In the genomic region with DNA sequence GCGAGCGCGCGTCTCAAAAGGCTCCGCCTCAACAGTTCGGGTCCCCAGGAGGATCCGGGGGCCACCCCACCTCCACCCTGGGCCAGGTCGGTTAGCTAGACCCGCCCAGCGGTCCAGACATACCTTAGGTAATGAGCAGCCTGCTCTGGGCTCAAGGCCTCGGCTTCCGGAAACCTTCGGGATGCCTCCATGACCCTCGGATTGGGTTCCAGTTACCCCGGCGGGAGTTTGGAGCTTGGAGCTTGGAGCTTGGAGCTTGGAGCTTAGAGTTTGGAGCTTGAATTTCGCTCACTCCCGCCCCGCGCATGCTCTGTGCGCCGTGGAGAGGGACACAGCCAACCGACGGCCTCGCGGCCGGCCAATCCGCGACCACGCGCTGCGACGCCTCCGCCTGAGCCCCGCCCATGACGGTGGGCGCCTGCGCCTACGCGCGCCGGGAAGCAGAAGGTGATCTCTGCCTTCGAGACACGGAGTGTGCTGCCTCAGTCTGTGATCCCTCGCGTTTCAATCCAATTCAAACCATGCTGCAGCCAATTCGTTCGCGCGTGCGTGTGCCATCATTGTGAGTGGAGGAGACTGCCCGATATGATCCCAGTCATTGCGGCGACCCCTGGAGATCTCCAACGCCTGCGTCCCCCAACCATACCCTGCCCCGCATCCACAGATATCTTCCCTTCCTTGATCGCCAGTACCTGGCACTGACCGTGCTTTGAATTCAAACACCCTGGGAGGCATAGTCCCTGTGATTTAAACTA, we compare ENCODE assay signal across 8 cellular contexts. TPM values are rescaled to one million over a fixed set of nuclear protein-coding genes. Genes with fewer than 3 reads are reported as not detected.
DNase-seq lines count a peak whose midpoint lies in the region; ATAC-seq and TF ChIP-seq lines count a peak whose summit lies in the region.

A gene with protein sequence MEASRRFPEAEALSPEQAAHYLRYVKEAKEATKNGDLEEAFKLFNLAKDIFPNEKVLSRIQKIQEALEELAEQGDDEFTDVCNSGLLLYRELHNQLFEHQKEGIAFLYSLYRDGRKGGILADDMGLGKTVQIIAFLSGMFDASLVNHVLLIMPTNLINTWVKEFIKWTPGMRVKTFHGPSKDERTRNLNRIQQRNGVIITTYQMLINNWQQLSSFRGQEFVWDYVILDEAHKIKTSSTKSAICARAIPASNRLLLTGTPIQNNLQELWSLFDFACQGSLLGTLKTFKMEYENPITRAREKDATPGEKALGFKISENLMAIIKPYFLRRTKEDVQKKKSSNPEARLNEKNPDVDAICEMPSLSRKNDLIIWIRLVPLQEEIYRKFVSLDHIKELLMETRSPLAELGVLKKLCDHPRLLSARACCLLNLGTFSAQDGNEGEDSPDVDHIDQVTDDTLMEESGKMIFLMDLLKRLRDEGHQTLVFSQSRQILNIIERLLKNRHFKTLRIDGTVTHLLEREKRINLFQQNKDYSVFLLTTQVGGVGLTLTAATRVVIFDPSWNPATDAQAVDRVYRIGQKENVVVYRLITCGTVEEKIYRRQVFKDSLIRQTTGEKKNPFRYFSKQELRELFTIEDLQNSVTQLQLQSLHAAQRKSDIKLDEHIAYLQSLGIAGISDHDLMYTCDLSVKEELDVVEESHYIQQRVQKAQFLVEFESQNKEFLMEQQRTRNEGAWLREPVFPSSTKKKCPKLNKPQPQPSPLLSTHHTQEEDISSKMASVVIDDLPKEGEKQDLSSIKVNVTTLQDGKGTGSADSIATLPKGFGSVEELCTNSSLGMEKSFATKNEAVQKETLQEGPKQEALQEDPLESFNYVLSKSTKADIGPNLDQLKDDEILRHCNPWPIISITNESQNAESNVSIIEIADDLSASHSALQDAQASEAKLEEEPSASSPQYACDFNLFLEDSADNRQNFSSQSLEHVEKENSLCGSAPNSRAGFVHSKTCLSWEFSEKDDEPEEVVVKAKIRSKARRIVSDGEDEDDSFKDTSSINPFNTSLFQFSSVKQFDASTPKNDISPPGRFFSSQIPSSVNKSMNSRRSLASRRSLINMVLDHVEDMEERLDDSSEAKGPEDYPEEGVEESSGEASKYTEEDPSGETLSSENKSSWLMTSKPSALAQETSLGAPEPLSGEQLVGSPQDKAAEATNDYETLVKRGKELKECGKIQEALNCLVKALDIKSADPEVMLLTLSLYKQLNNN (minus strand): TSS at position 307 of the 755 bp plus-strand sequence. CDS start 116 bp downstream, at position 191.

- DNase-seq in GM12865 (ENCODE audit: low read depth) (peak; percentile 89), NCI-H1105 treated with DMSO at 0.1 percent for 48 hours (lab: John Stamatoyannopoulos, UW) (peak; percentile 73), T-helper 1 cell (peak; percentile 67 to 87 (median 72)), amniotic epithelial cell (ENCODE audit: low read depth) (peak; percentile 78), left cardiac atrium (peak; percentile 88), prostate gland (ENCODE audit: low spot score) (peak; percentile 76)

- H3K36me3 ChIP-seq in prostate gland (no peaks in the 10 kb centered on the region), urinary bladder (ENCODE audit: insufficient read depth) (no peaks in the 10 kb centered on the region)

- H3K27ac ChIP-seq in prostate gland = peak within 1 kb of the TSS in 1 of 2 donors; percentile 23
- no peak within 1 kb of the TSS for H3K27ac ChIP-seq in urinary bladder (ENCODE audit: low read depth)

- H3K4me3 ChIP-seq in GM12865 (ENCODE audit: low read depth, low read length) = peak within 1 kb of the TSS; percentile 65
- H3K4me3 ChIP-seq in prostate gland = peak within 1 kb of the TSS; percentile 3 to 16
- peak within 1 kb of the TSS; percentile 20 for H3K4me3 ChIP-seq in urinary bladder (ENCODE audit: low read depth, low read length)

- H3K27me3 ChIP-seq in prostate gland (replicated peaks; ENCODE audit: insufficient read depth) = no peaks in the 10 kb centered on the region

- peak; percentile 37 for TF ChIP-seq POLR2A in prostate gland (IDR thresholded peaks at IDR 0.05)

- no peaks in the 10 kb centered on the region for H3K9me3 ChIP-seq in prostate gland

- H3K4me1 ChIP-seq in prostate gland (replicated peaks) (no peaks in the 10 kb centered on the region), urinary bladder (ENCODE audit: insufficient read depth) (no peaks in the 10 kb centered on the region)

- TF ChIP-seq CTCF in GM12865 (IDR thresholded peaks at IDR 0.05; ENCODE audit: insufficient read depth, low read depth, low read length, missing control alignments) (no peak), prostate gland (IDR thresholded peaks at IDR 0.05) (no peak)

- intact Hi-C loops in left cardiac atrium (cut with DNase I) = no loop called here
- intact Hi-C loops in prostate gland (cut with DNase I) = no loop called here

- ATAC-seq in HG02642 (IDR thresholded peaks at IDR 0.05; ENCODE audit: poor library complexity, unreplicated experiment) (peak; percentile 99), left cardiac atrium (peak; percentile 99 to 100)

- WGBS in prostate gland = 6% methylated on average over 26 of the region's 59 CpGs
- under 1% methylated on average over 59 of the region's 59 CpGs for WGBS in urinary bladder

RNA-seq across cellular contexts. Expression of the gene that starts here (rescaled TPM):
- total RNA-seq in left cardiac atrium (under 1 TPM; 0.10 to 0.18 TPM), prostate gland (under 1 TPM; 0.59 to 0.85 TPM), urinary bladder (3.8 TPM)
- polyA plus RNA-seq in urinary bladder = 0.05 TPM

Comparison
In these comparisons a context has a peak if more than half of its experiments do, and no peak if none do; other contexts are left out.
1. Peak in DNase-seq and ATAC-seq in left cardiac atrium; RNA of the gene not detected or under 1 TPM.
2. Peak in DNase-seq and H3K4me3 ChIP-seq in prostate gland; RNA of the gene not detected or under 1 TPM.
3. H3K4me3 ChIP-seq: peak in every context shown above with its lines; median percentile 65 in GM12865; 20 in urinary bladder; 10 in prostate gland.